ENCODE assay signal across 7 cellular contexts in genomic region chr13:42048323-42048624, GRCh38. TPM values are rescaled to one million over a fixed set of nuclear protein-coding genes. Genes with fewer than 3 reads are reported as not detected.
DNase-seq lines count a peak whose midpoint lies in the region; ATAC-seq and TF ChIP-seq lines count a peak whose summit lies in the region.

No MANE protein-coding gene starts in this region.

- peaks cover 35% of the 10 kb centered on the region for H3K36me3 Mint-ChIP-seq in activated CD4-positive, alpha-beta memory T cell treated with anti-CD3 and anti-CD28 coated beads, Interleukin-2, amount 10 ng/mL, durations not matched to agents 7 days and 5 days (ENCODE audit: low read depth)

- H3K9me3 ChIP-seq in heart right ventricle (no peaks in the 10 kb centered on the region), gastrocnemius medialis (no peaks in the 10 kb centered on the region)

- H3K4me3 ChIP-seq in heart right ventricle: peak overlapping the region; percentile 76 to 93 (median 86)
- H3K4me3 ChIP-seq in gastrocnemius medialis: peak overlapping the region; percentile 67 to 95 (median 90)

- H3K36me3 ChIP-seq in heart right ventricle (peaks cover 0 to 6% (median 0%) of the 10 kb centered on the region in 9 donors), gastrocnemius medialis (no peaks in the 10 kb centered on the region)

- H3K27ac Mint-ChIP-seq in activated CD4-positive, alpha-beta memory T cell treated with anti-CD3 and anti-CD28 coated beads, Interleukin-2, amount 10 ng/mL, durations not matched to agents 7 days and 5 days: peak overlapping the region; percentile 82

- CTCF ChIA-PET in activated CD4-positive, alpha-beta memory T cell treated with anti-CD3 and anti-CD28 coated beads, Interleukin-2, amount 10 ng/mL, durations not matched to agents 7 days and 5 days (lab: Charles Lee): interaction anchor here (0.6 to 1.0 kb wide), 3 partner anchors 155 to 436 kb away, joined by 3 to 5 read pairs (median 3); no protein-coding TSS in a partner anchor

- peaks cover 31% of the 10 kb centered on the region for H3K4me1 Mint-ChIP-seq in activated CD4-positive, alpha-beta memory T cell treated with anti-CD3 and anti-CD28 coated beads, Interleukin-2, amount 10 ng/mL, durations not matched to agents 7 days and 5 days

- H3K27me3 Mint-ChIP-seq in activated CD4-positive, alpha-beta memory T cell treated with anti-CD3 and anti-CD28 coated beads, Interleukin-2, amount 10 ng/mL, durations not matched to agents 7 days and 5 days: peaks cover 3% of the 10 kb centered on the region

- peak overlapping the region; percentile 89 for H3K4me3 Mint-ChIP-seq in activated CD4-positive, alpha-beta memory T cell treated with anti-CD3 and anti-CD28 coated beads, Interleukin-2, amount 10 ng/mL, durations not matched to agents 7 days and 5 days

- intact Hi-C loops in heart right ventricle (cut with DNase I): loop anchor here in 6 of 10 donors (5.0 to 10.0 kb wide), 7 partner anchors 34 to 383 kb away; no protein-coding TSS in a partner anchor
- intact Hi-C loops in gastrocnemius medialis (cut with DNase I; ENCODE audit: low total_unique reads): loop anchor here (1.0 to 10.0 kb wide), 5 partner anchors 8 to 983 kb away; partner anchors contain the start of genes AKAP11, NAA16 and WBP4

- ATAC-seq in HG03095 (IDR thresholded peaks at IDR 0.05; ENCODE audit: unreplicated experiment) (peak; percentile 23), heart right ventricle (peak; percentile 9 to 45 (median 23)), gastrocnemius medialis (peak; percentile 20 to 21)

- H3K4me1 ChIP-seq in heart right ventricle (peaks cover 0 to 23% (median 15%) of the 10 kb centered on the region in 9 donors), gastrocnemius medialis (peaks cover 3 to 7% of the 10 kb centered on the region in 2 donors)

- H3K27me3 ChIP-seq in heart right ventricle: peaks cover 0 to 12% (median 0%) of the 10 kb centered on the region in 7 donors
- no peaks in the 10 kb centered on the region for H3K27me3 ChIP-seq in gastrocnemius medialis

- DNase-seq in GM19240 (ENCODE audit: insufficient read length, low spot score): peak; percentile 6
- DNase-seq in activated CD4-positive, alpha-beta memory T cell treated with anti-CD3 and anti-CD28 coated beads, Interleukin-2, amount 10 ng/mL, durations not matched to agents 7 days and 5 days: no peak
- DNase-seq in heart right ventricle: no peak
- no peak for DNase-seq in gastrocnemius medialis
- no peak for DNase-seq in epidermal melanocyte (ENCODE audit: insufficient read length, low spot score)
- DNase-seq in mesenteric fat pad (ENCODE audit: low spot score): no peak

- H3K27ac ChIP-seq in heart right ventricle (peak overlapping the region; percentile 80 to 96 (median 92)), gastrocnemius medialis (peak overlapping the region; percentile 74 to 88 (median 87))

- no peaks in the 10 kb centered on the region for H3K9me3 Mint-ChIP-seq in activated CD4-positive, alpha-beta memory T cell treated with anti-CD3 and anti-CD28 coated beads, Interleukin-2, amount 10 ng/mL, durations not matched to agents 7 days and 5 days

- 0 to 1% methylated on average over 24 of the region's 24 CpGs for WGBS in heart right ventricle, 2 donors

- POLR2A ChIA-PET in activated CD4-positive, alpha-beta memory T cell treated with anti-CD3 and anti-CD28 coated beads, Interleukin-2, amount 10 ng/mL, durations not matched to agents 7 days and 5 days (lab: Charles Lee): interaction anchor here (0.6 to 1.7 kb wide), 8 partner anchors 10 to 786 kb away, joined by 3 to 7 read pairs (median 3); partner anchors contain the start of gene VWA8

- in situ Hi-C loops in gastrocnemius medialis (cut with MboI; ENCODE audit: low sequenced_read_pairs in 4 of 4): loop anchor here in 1 of 4 donors (10.0 kb wide), 1 partner anchor 383 kb away; no protein-coding TSS in a partner anchor

- no peak for TF ChIP-seq POLR2A in gastrocnemius medialis (IDR thresholded peaks at IDR 0.05)

- no peak for TF ChIP-seq CTCF in heart right ventricle (IDR thresholded peaks at IDR 0.05)
- no peak for TF ChIP-seq CTCF in gastrocnemius medialis (IDR thresholded peaks at IDR 0.05 in 4 of 5, conservative IDR thresholded peaks at IDR 0.05 in 1 of 5)

RNA-seq across cellular contexts. Expression of gene DGKH, which starts 0.2 kb away (rescaled TPM):
- 10 to 100 TPM; 20.4 to 21.1 TPM for total RNA-seq in activated CD4-positive, alpha-beta memory T cell treated with anti-CD3 and anti-CD28 coated beads, Interleukin-2, amount 10 ng/mL, durations not matched to agents 7 days and 5 days
- total RNA-seq in heart right ventricle (10 to 100 TPM in 1 of 10 donors, 1 to 10 TPM in 9; 4.7 to 11.0 (median 8.1) TPM), gastrocnemius medialis (1 to 10 TPM; 2.2 to 3.7 (median 3.0) TPM), mesenteric fat pad (11.8 TPM)
- polyA plus RNA-seq in heart right ventricle: 1 to 10 TPM; 1.2 to 2.7 TPM
